ENCODE assay signal across 19 cellular contexts in the genomic region with DNA sequence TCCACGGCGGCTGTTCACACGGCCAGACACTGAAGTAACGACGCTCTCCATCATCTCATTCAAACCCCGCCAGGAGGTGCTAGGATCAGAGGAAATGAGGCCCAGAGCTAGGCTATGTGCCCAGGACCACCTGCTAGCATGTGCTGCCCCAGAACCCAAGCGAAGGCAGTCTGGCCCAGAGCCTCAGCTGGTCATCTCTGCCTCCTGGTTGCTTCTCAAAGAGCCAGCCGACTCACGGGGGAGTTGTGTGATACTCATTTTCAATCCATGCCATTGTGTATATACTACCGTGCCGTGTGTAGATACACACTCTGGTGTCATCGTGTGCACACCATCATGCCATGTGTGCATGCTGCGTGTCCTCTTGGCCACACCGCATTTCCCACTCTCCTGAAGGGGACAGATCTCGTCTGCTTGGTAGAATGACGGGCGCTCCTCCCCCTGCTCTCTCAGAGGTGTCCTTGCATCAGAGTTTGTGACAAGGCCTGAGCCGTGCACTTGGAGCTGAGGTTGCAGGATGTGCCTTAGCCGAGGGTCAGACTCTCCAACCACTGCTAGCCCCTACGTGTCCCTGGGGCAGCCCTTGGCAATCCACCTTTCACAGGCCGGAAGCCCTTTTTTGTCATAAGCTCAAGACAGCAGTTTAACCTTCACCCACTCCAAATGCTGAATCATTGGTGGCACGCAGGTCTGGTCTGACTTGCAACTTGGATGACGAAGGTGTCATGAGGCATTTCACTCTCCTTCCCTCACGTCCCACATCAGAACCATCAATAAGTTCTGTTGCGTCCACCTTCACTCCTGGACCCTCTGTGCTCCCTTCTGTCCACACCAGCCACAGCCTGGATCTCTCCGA.
"Had no signal": no experiment of that assay in that cellular context is flagged by ENCODE, and none has a peak within 500 bp of the region (broad histone marks: within the 10 kb centered on the region; RNA-seq: fewer than 3 reads in every experiment).

No MANE protein-coding gene starts in this region.

- H3K4me1 ChIP-seq: esophagus muscularis mucosa, gastrocnemius medialis, sigmoid colon, uterus had no signal

- H3K9me3 ChIP-seq: esophagus muscularis mucosa, gastrocnemius medialis, sigmoid colon, transverse colon, uterus had no signal

- ATAC-seq: activated T-cell treated with anti-CD3 and anti-CD28 coated beads, Interleukin-2, amount 50 U/mL, for 4 hours; gastrocnemius medialis; stimulated activated memory B cell treated with anti-CD40 and anti-IgM and Interleukin-4, amounts not matched to agents 10 μg/mL and 1 μg/mL and 100 μg/mL, for 72 hours had no signal

- H3K4me1 Mint-ChIP-seq: memory B cell; stimulated activated memory B cell treated with anti-CD40 and anti-IgM and Interleukin-4, amounts not matched to agents 10 μg/mL and 1 μg/mL and 100 μg/mL, for 72 hours had no signal

- H3K27me3 ChIP-seq: cardiac muscle cell, esophagus muscularis mucosa, gastrocnemius medialis, sigmoid colon, transverse colon, uterus had no signal

- H3K4me3 ChIP-seq: cardiac muscle cell, esophagus muscularis mucosa, gastrocnemius medialis, sigmoid colon, smooth muscle cell, transverse colon, uterus had no signal

- H3K9me3 Mint-ChIP-seq: activated naive CD4-positive, alpha-beta T cell treated with anti-CD3 and anti-CD28 coated beads for 36 hours; activated T-cell treated with anti-CD3 and anti-CD28 coated beads, Interleukin-2, amount 50 U/mL, for 4 hours had no signal

- H3K4me3 Mint-ChIP-seq: activated CD4-positive, alpha-beta memory T cell treated with anti-CD3 and anti-CD28 coated beads, Interleukin-2, amount 10 ng/mL, durations not matched to agents 7 days and 5 days; activated CD4-positive, alpha-beta T cell treated with anti-CD3 and anti-CD28 coated beads, Interleukin-2, amount 10 ng/mL, durations not matched to agents 24 days and 14 days; activated naive CD4-positive, alpha-beta T cell treated with anti-CD3 and anti-CD28 coated beads for 36 hours; activated naive CD8-positive, alpha-beta T cell treated with anti-CD3 and anti-CD28 coated beads, Interleukin-2, amount 10 ng/mL, durations not matched to agents 7 days and 5 days; activated T-cell treated with anti-CD3 and anti-CD28 coated beads, Interleukin-2, amount 50 U/mL, for 4 hours; memory B cell; stimulated activated memory B cell treated with anti-CD40 and anti-IgM and Interleukin-4, amounts not matched to agents 10 μg/mL and 1 μg/mL and 100 μg/mL, for 72 hours had no signal

- H3K36me3 ChIP-seq: cardiac muscle cell, esophagus muscularis mucosa, gastrocnemius medialis, sigmoid colon, transverse colon, uterus had no signal

- H3K27me3 Mint-ChIP-seq: activated CD4-positive, alpha-beta memory T cell treated with anti-CD3 and anti-CD28 coated beads, Interleukin-2, amount 10 ng/mL, durations not matched to agents 7 days and 5 days; activated CD4-positive, alpha-beta T cell treated with anti-CD3 and anti-CD28 coated beads, Interleukin-2, amount 10 ng/mL, durations not matched to agents 24 days and 14 days; stimulated activated memory B cell treated with anti-CD40 and anti-IgM and Interleukin-4, amounts not matched to agents 10 μg/mL and 1 μg/mL and 100 μg/mL, for 72 hours had no signal

- H3K27ac Mint-ChIP-seq: activated CD4-positive, alpha-beta memory T cell treated with anti-CD3 and anti-CD28 coated beads, Interleukin-2, amount 10 ng/mL, durations not matched to agents 7 days and 5 days; activated CD4-positive, alpha-beta T cell treated with anti-CD3 and anti-CD28 coated beads, Interleukin-2, amount 10 ng/mL, durations not matched to agents 24 days and 14 days; activated naive CD4-positive, alpha-beta T cell treated with anti-CD3 and anti-CD28 coated beads for 36 hours; activated naive CD8-positive, alpha-beta T cell treated with anti-CD3 and anti-CD28 coated beads, Interleukin-2, amount 10 ng/mL, durations not matched to agents 7 days and 5 days; memory B cell; stimulated activated memory B cell treated with anti-CD40 and anti-IgM and Interleukin-4, amounts not matched to agents 10 μg/mL and 1 μg/mL and 100 μg/mL, for 72 hours had no signal

- H3K27ac ChIP-seq: cardiac muscle cell, esophagus muscularis mucosa, gastrocnemius medialis, sigmoid colon, transverse colon, uterus had no signal

- DNase-seq: activated CD4-positive, alpha-beta memory T cell treated with anti-CD3 and anti-CD28 coated beads, Interleukin-2, amount 10 ng/mL, durations not matched to agents 7 days and 5 days; activated CD4-positive, alpha-beta T cell treated with anti-CD3 and anti-CD28 coated beads, Interleukin-2, amount 10 ng/mL, durations not matched to agents 24 days and 14 days; activated effector memory CD4-positive, alpha-beta T cell treated with Interleukin-2 at 50 U/mL for 16 hours; activated naive CD4-positive, alpha-beta T cell treated with anti-CD3 and anti-CD28 coated beads for 36 hours; activated naive CD8-positive, alpha-beta T cell treated with anti-CD3 and anti-CD28 coated beads, Interleukin-2, amount 10 ng/mL, durations not matched to agents 7 days and 5 days; activated T-cell treated with anti-CD3 and anti-CD28 coated beads, Interleukin-2, amount 50 U/mL, for 4 hours; effector CD8-positive, alpha-beta T cell; gastrocnemius medialis; hippocampal formation; occipital lobe; sigmoid colon; stimulated activated CD4-positive, alpha-beta T cell treated with anti-CD3 and anti-CD28 coated beads, Interleukin-15, amount 100 ng/mL, for 24 hours; transverse colon; uterus had no signal
